In genomic region chr10:5963071-5963470, GRCh38 we compare ENCODE assay signal across 17 cellular contexts. TPM values are rescaled to one million over a fixed set of nuclear protein-coding genes. Genes with fewer than 3 reads are reported as not detected.
"Had no signal": no experiment of that assay in that cellular context is flagged by ENCODE, and none has a peak within 500 bp of the region (broad histone marks: within the 10 kb centered on the region; RNA-seq: fewer than 3 reads in every experiment).

No MANE protein-coding gene starts in this region.

- DNase-seq: activated CD4-positive, alpha-beta T cell treated with anti-CD3 and anti-CD28 coated beads for 36 hours; activated CD4-positive, alpha-beta T cell treated with anti-CD3 and anti-CD28 coated beads, Interleukin-2, amount 50 U/mL, for 48 hours; activated naive CD8-positive, alpha-beta T cell treated with anti-CD3 and anti-CD28 coated beads, Interleukin-2, amount 10 ng/mL, durations not matched to agents 7 days and 5 days; central memory CD4-positive, alpha-beta T cell; colonic mucosa; erythroblast; kidney glomerular epithelial cell; mucosa of descending colon; naive B cell; stimulated activated CD8-positive, alpha-beta memory T cell treated with anti-CD3 and anti-CD28 coated beads, Interleukin-4, amount 100 ng/mL, for 48 hours; stimulated activated naive CD4-positive, alpha-beta T cell; T-cell; tibial artery had no signal

- H3K27ac ChIP-seq: colonic mucosa, ovary, tibial artery had no signal

- H3K9me3 ChIP-seq: colonic mucosa, mucosa of descending colon, ovary, tibial artery had no signal

- H3K4me3 ChIP-seq: colonic mucosa, mucosa of descending colon, ovary, tibial artery had no signal

- H3K4me1 ChIP-seq: tibial artery had no signal

- H3K27me3 ChIP-seq: colonic mucosa, ovary, tibial artery had no signal

- H3K36me3 ChIP-seq: ovary had no signal

- FAIRE-seq: endometrium, frontal cortex, urothelium cell line had no signal

RNA-seq across cellular contexts. Expression of gene IL15RA, which starts 14.3 kb away (rescaled TPM):
- total RNA-seq: frontal cortex had no signal
